8 cellular contexts compared by ENCODE assay signal in the genomic region with DNA sequence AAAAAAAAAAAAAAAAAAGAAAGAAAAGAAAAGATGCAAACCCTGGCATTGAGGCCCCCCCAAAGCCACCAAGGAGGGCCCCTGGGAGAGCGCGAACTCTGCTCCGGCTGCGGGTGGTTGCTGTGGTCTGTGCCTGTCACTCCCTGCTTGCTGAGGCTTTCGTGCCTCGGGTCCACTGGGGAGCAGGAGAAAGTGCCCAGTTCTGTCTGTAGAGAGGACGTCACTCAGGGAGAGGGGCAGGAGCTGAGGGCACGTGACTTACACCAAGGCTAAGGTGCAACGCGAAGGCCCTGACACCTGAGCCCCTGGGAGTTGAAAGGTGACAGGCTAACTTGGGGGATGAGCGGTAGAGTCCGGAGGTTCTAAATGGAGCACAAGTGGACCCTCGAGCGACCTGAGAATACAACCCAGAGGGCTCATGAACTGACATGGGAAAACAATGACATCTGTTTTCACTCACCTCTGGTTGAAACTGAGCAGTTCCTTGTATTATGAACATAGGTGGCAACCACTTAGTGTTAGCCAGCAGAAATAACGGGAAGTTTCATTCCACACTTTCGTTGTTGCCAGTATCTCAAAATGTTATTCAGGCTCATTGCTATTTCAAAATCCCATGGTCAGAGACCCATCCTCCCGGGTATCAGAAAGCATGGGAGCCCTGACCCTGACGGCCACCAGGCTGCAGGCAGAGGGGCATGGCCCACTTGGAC.
DNase-seq lines count a peak whose midpoint lies in the region; ATAC-seq and TF ChIP-seq lines count a peak whose summit lies in the region.

No MANE protein-coding gene starts in this region.

- H3K27ac Mint-ChIP-seq in activated CD8-positive, alpha-beta T cell treated with anti-CD3 and anti-CD28 coated beads for 36 hours, result peak overlapping the region; percentile 96
- peak overlapping the region; percentile 87 to 98 (median 96) for H3K27ac Mint-ChIP-seq in naive thymus-derived CD8-positive, alpha-beta T cell

- no peak for TF ChIP-seq CTCF in activated CD8-positive, alpha-beta T cell treated with anti-CD3 and anti-CD28 coated beads for 36 hours (IDR thresholded peaks at IDR 0.05)
- no peak for TF ChIP-seq CTCF in lower leg skin (IDR thresholded peaks at IDR 0.05)

- CTCF ChIA-PET in activated CD8-positive, alpha-beta T cell treated with anti-CD3 and anti-CD28 coated beads for 36 hours (lab: Charles Lee), result interaction anchor here (1.6 to 1.8 kb wide), 2 partner anchors 45 to 162 kb away, joined by 5 to 7 read pairs; no protein-coding TSS in a partner anchor

- ATAC-seq in HG03039 (IDR thresholded peaks at IDR 0.05; ENCODE audit: unreplicated experiment), result peak; percentile 22
- no peak for ATAC-seq in activated CD8-positive, alpha-beta T cell treated with anti-CD3 and anti-CD28 coated beads for 36 hours
- ATAC-seq in naive thymus-derived CD8-positive, alpha-beta T cell, result no peak

- POLR2A ChIA-PET in activated CD8-positive, alpha-beta T cell treated with anti-CD3 and anti-CD28 coated beads for 36 hours (lab: Charles Lee), result interaction anchor here (1.3 to 6.4 kb wide), 2 partner anchors 16 to 51 kb away, joined by 5 to 38 read pairs; no protein-coding TSS in a partner anchor
- POLR2A ChIA-PET in naive thymus-derived CD8-positive, alpha-beta T cell (lab: Charles Lee), result interaction anchor here (0.7 to 1.3 kb wide), 4 partner anchors 12 to 1141 kb away, joined by 3 to 6 read pairs (median 4); no protein-coding TSS in a partner anchor

- H3K4me3 Mint-ChIP-seq in activated CD8-positive, alpha-beta T cell treated with anti-CD3 and anti-CD28 coated beads for 36 hours, result peak overlapping the region; percentile 74
- H3K4me3 Mint-ChIP-seq in naive thymus-derived CD8-positive, alpha-beta T cell, result peak overlapping the region; percentile 65 to 89 (median 80)

- 79 to 80% methylated on average over 18 of the region's 18 CpGs for WGBS in lower leg skin, 2 donors

- H3K4me1 Mint-ChIP-seq in activated CD8-positive, alpha-beta T cell treated with anti-CD3 and anti-CD28 coated beads for 36 hours (ENCODE audit: low read depth), result peaks cover 75% of the 10 kb centered on the region
- peaks cover 28 to 70% (median 66%) of the 10 kb centered on the region in 4 donors for H3K4me1 Mint-ChIP-seq in naive thymus-derived CD8-positive, alpha-beta T cell

- no peaks in the 10 kb centered on the region for H3K27me3 Mint-ChIP-seq in activated CD8-positive, alpha-beta T cell treated with anti-CD3 and anti-CD28 coated beads for 36 hours
- no peaks in the 10 kb centered on the region for H3K27me3 Mint-ChIP-seq in naive thymus-derived CD8-positive, alpha-beta T cell

- peaks cover 8% of the 10 kb centered on the region for H3K36me3 Mint-ChIP-seq in activated CD8-positive, alpha-beta T cell treated with anti-CD3 and anti-CD28 coated beads for 36 hours (ENCODE audit: low read depth)
- H3K36me3 Mint-ChIP-seq in naive thymus-derived CD8-positive, alpha-beta T cell, result no peaks in the 10 kb centered on the region

- TF ChIP-seq POLR2A in lower leg skin (IDR thresholded peaks at IDR 0.05), result no peak

- peak; percentile 7 to 26 for DNase-seq in NOMO-1 (lab: John Stamatoyannopoulos, UW; ENCODE audit: unreplicated experiment in 2 of 2)
- DNase-seq in NOMO-1 treated with dmso at 0.1 percent for 144 hours (lab: John Stamatoyannopoulos, UW; ENCODE audit: unreplicated experiment), result no peak
- DNase-seq in activated CD8-positive, alpha-beta T cell treated with anti-CD3 and anti-CD28 coated beads for 36 hours, result peak; percentile 51
- peak in 1 of 10 donors; percentile 27 for DNase-seq in naive thymus-derived CD8-positive, alpha-beta T cell
- no peak for DNase-seq in RKO (ENCODE audit: low spot score)
- no peak for DNase-seq in lower leg skin (ENCODE audit: low spot score in 2 of 2)
- no peak for DNase-seq in HuH-7 (ENCODE audit: low spot score)

- intact Hi-C loops in activated CD8-positive, alpha-beta T cell treated with anti-CD3 and anti-CD28 coated beads for 36 hours (cut with micrococcal nuclease), result loop anchor here (2.0 to 10.0 kb wide), 4 partner anchors 13 to 257 kb away; partner anchors contain the start of genes GPR183 and UBAC2
- intact Hi-C loops in lower leg skin (cut with DNase I; ENCODE audit: low total_unique reads), result loop anchor here (5.0 kb wide), 1 partner anchor 155 kb away; no protein-coding TSS in a partner anchor

- H3K4me3 ChIP-seq in lower leg skin (ENCODE audit: low read depth, poor library complexity, severe bottlenecking), result no peak overlapping the region

- H3K9me3 Mint-ChIP-seq in activated CD8-positive, alpha-beta T cell treated with anti-CD3 and anti-CD28 coated beads for 36 hours, result peaks cover 8% of the 10 kb centered on the region
- no peaks in the 10 kb centered on the region for H3K9me3 Mint-ChIP-seq in naive thymus-derived CD8-positive, alpha-beta T cell

Comparison
In these comparisons a context has a peak if more than half of its experiments do, and no peak if none do; other contexts are left out.
1. DNase-seq: peak in NOMO-1 (2 of 2) and activated CD8-positive, alpha-beta T cell treated with anti-CD3 and anti-CD28 coated beads for 36 hours (single experiment); none in NOMO-1 treated with dmso at 0.1 percent for 144 hours (single experiment), RKO (single experiment), lower leg skin (0 of 2) and HuH-7 (single experiment).